ENCODE assay signal across 1 cellular context in the genomic region with DNA sequence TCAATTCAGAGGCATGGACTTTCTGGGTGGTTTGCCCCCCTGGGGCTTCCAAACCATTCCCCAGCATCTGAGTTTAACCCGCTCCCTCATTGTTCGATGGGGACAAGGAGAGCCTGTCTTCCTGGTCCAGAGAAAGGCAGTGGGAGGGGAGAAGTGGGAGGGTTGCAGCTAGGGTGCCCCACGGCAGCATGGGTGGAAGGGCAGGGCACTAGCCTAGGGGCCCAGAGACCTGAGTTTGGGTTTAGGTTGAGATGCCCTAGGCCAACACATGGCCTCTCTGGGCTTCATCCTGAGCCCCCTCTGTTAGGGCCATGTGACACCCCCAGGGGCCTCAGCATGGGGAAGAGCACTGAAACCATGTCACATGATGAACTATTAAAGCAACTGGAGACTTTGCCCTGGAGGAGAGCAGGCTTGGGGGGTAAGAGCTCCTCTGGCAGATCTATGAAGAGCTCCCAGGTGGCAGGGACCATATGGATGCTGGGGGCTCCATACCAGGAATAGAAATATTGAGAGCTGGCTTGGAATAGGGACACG.
TF ChIP-seq lines count a peak whose summit lies in the region.

No MANE protein-coding gene starts in this region.

TF ChIP-seq in K562, 482 proteins besides CTCF, POLR2A, EP300 and RAD21:
- TF ChIP-seq RAD51 (IDR thresholded peaks at IDR 0.05; ENCODE audit: borderline replicate concordance, low read depth) = no peak
- TF ChIP-seq, protein P1, sequence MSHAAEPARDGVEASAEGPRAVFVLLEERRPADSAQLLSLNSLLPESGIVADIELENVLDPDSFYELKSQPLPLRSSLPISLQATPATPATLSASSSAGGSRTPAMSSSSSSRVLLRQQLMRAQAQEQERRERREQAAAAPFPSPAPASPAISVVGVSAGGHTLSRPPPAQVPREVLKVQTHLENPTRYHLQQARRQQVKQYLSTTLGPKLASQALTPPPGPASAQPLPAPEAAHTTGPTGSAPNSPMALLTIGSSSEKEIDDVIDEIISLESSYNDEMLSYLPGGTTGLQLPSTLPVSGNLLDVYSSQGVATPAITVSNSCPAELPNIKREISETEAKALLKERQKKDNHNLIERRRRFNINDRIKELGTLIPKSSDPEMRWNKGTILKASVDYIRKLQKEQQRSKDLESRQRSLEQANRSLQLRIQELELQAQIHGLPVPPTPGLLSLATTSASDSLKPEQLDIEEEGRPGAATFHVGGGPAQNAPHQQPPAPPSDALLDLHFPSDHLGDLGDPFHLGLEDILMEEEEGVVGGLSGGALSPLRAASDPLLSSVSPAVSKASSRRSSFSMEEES (CRISPR knock-in tag; IDR thresholded peaks at IDR 0.05) = peak; percentile 43; the same call in 1 of the 2 replicates
